Comparison of ENCODE assay signal across 28 cellular contexts in genomic region chr18:75472391-75472790, GRCh38. TPM values are rescaled to one million over a fixed set of nuclear protein-coding genes. Genes with fewer than 3 reads are reported as not detected.
"Had no signal": no experiment of that assay in that cellular context is flagged by ENCODE, and none has a peak within 500 bp of the region (broad histone marks: within the 10 kb centered on the region; RNA-seq: fewer than 3 reads in every experiment).

No MANE protein-coding gene starts in this region.

- H3K27ac ChIP-seq: dorsolateral prefrontal cortex, heart left ventricle, thoracic aorta, transverse colon had no signal

- H3K4me3 ChIP-seq: dorsolateral prefrontal cortex, heart left ventricle, sigmoid colon, smooth muscle cell, thoracic aorta, transverse colon had no signal

- H3K9me3 ChIP-seq: heart left ventricle, sigmoid colon, thoracic aorta, transverse colon had no signal

- ATAC-seq: left lobe of liver; natural killer cell; stimulated activated naive CD8-positive, alpha-beta T cell treated with anti-CD3 and anti-CD28 coated beads, Interleukin-15, amount 100 ng/mL, for 72 hours had no signal

- H3K36me3 ChIP-seq: heart left ventricle, sigmoid colon, thoracic aorta, transverse colon had no signal

- H3K4me2 ChIP-seq: smooth muscle cell had no signal

- H3K4me3 Mint-ChIP-seq: natural killer cell; neural crest cell; stimulated activated effector memory CD8-positive, alpha-beta T cell treated with anti-CD3 and anti-CD28 coated beads, Interleukin-12 subunit alpha, Interleukin-12 subunit beta, amount 100 ng/mL, for 72 hours; stimulated activated naive CD8-positive, alpha-beta T cell treated with anti-CD3 and anti-CD28 coated beads, Interleukin-15, amount 100 ng/mL, for 72 hours had no signal

- H3K27me3 ChIP-seq: dorsolateral prefrontal cortex, heart left ventricle, sigmoid colon, transverse colon had no signal

- H3K27ac Mint-ChIP-seq: natural killer cell; stimulated activated effector memory CD8-positive, alpha-beta T cell treated with anti-CD3 and anti-CD28 coated beads, Interleukin-12 subunit alpha, Interleukin-12 subunit beta, amount 100 ng/mL, for 72 hours; stimulated activated naive CD8-positive, alpha-beta T cell treated with anti-CD3 and anti-CD28 coated beads, Interleukin-15, amount 100 ng/mL, for 72 hours had no signal

- H3K4me1 ChIP-seq: heart left ventricle had no signal

- DNase-seq: cortex of kidney; dorsolateral prefrontal cortex; effector CD8-positive, alpha-beta T cell; foreskin melanocyte; heart left ventricle; hypothalamus; mammary epithelial cell; natural killer cell; posterior cingulate gyrus; sigmoid colon; stimulated activated CD4-positive, alpha-beta T cell treated with anti-CD3 and anti-CD28 coated beads, Interleukin-2, amount 100 ng/mL, for 48 hours; stimulated activated naive CD8-positive, alpha-beta T cell treated with anti-CD3 and anti-CD28 coated beads, Interleukin-15, amount 100 ng/mL, for 72 hours; transverse colon had no signal

- H3K36me3 Mint-ChIP-seq: natural killer cell; stimulated activated effector memory CD8-positive, alpha-beta T cell treated with anti-CD3 and anti-CD28 coated beads, Interleukin-12 subunit alpha, Interleukin-12 subunit beta, amount 100 ng/mL, for 72 hours had no signal

- FAIRE-seq: islet of Langerhans had no signal

- H3K4me1 Mint-ChIP-seq: natural killer cell; neural crest cell; stimulated activated effector memory CD8-positive, alpha-beta T cell treated with anti-CD3 and anti-CD28 coated beads, Interleukin-12 subunit alpha, Interleukin-12 subunit beta, amount 100 ng/mL, for 72 hours; stimulated activated naive CD8-positive, alpha-beta T cell treated with anti-CD3 and anti-CD28 coated beads, Interleukin-15, amount 100 ng/mL, for 72 hours had no signal

- H3K9me3 Mint-ChIP-seq: natural killer cell; neural crest cell; stimulated activated effector memory CD8-positive, alpha-beta T cell treated with anti-CD3 and anti-CD28 coated beads, Interleukin-12 subunit alpha, Interleukin-12 subunit beta, amount 100 ng/mL, for 72 hours; stimulated activated naive CD8-positive, alpha-beta T cell treated with anti-CD3 and anti-CD28 coated beads, Interleukin-15, amount 100 ng/mL, for 72 hours had no signal

RNA-seq across cellular contexts. Expression of gene SMIM21, which starts 44.9 kb away (rescaled TPM):
- total RNA-seq: glomerular endothelial cell, heart left ventricle, left lobe of liver, lower leg skin, mammary epithelial cell, mesenteric fat pad, mononuclear cell, natural killer cell, neural crest cell, osteocyte, pulmonary artery endothelial cell, sigmoid colon, smooth muscle cell, subcutaneous adipose tissue, thoracic aorta, transverse colon, ureter had no signal
- polyA plus RNA-seq: esophagus, heart left ventricle, mammary epithelial cell, smooth muscle cell had no signal
